20 cellular contexts compared by ENCODE assay signal in the genomic region with DNA sequence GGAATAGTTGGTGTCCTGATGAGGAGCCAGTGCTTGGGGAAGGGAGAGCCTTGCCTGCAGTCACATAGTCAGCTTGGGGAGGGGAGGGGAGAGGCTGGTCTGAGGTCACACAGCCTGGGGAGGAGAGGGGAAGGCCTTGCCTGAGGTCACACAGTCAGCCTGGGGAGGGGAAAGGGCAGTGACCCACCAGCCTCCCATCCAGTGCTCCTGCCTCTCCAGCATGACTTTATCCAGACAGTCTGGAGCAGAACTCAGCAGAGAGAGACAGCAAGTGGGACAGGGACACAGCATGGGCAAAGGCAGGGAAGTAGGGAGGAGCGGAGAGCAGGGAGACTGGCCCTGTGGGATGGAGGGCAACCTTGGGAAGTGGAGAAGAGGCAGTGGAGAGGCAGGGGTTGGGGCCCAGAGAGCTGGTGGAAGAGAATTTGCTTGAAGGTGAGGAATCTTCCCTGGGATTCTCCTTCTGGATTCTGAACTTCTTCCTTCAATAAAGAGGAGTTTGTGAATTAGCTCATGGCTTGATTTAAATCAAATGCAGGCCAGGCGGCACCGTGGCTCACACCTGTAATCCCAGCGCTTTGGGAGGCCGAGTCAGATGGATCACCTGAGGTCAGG.
DNase-seq lines count a peak whose midpoint lies in the region; ATAC-seq and TF ChIP-seq lines count a peak whose summit lies in the region.
"Had no signal": no experiment of that assay in that cellular context is flagged by ENCODE, and none has a peak within 500 bp of the region (broad histone marks: within the 10 kb centered on the region; RNA-seq: fewer than 3 reads in every experiment).

No MANE protein-coding gene starts in this region.

- TF ChIP-seq POLR2A in right lobe of liver (IDR thresholded peaks at IDR 0.05) = no peak
- TF ChIP-seq POLR2A in tibial nerve (IDR thresholded peaks at IDR 0.05) = no peak

- H3K36me3 ChIP-seq in liver (ENCODE audit: control insufficient read depth in 4 of 4, insufficient read depth in 3 of 4, low read depth in 1 of 4, low read length in 3 of 4) = no peaks in the 10 kb centered on the region
- no peaks in the 10 kb centered on the region for H3K36me3 ChIP-seq in right lobe of liver
- H3K36me3 ChIP-seq in tibial nerve = peaks cover 0 to 9% (median 0%) of the 10 kb centered on the region in 3 donors
- H3K36me3 ChIP-seq: gastrocnemius medialis had no signal

- TF ChIP-seq CTCF in liver (IDR thresholded peaks at IDR 0.05; ENCODE audit: low read depth, low read length, missing input control) (no peak), right lobe of liver (IDR thresholded peaks at IDR 0.05) (no peak), tibial nerve (IDR thresholded peaks at IDR 0.05) (no peak)

- ATAC-seq in right lobe of liver = no peak
- ATAC-seq in GM19328 (IDR thresholded peaks at IDR 0.05; ENCODE audit: unreplicated experiment) = no peak
- ATAC-seq in GM21447 (IDR thresholded peaks at IDR 0.05; ENCODE audit: unreplicated experiment) = no peak
- ATAC-seq: gastrocnemius medialis had no signal

- TF ChIP-seq EP300 in tibial nerve (IDR thresholded peaks at IDR 0.05) = no peak

- H3K27ac ChIP-seq in liver (ENCODE audit: low read depth in 1 of 2, low read length in 2 of 2) = no peak overlapping the region
- no peak overlapping the region for H3K27ac ChIP-seq in right lobe of liver
- H3K27ac ChIP-seq in caudate nucleus (ENCODE audit: low read depth, low read length) = peak overlapping the region; percentile 36
- no peak overlapping the region for H3K27ac ChIP-seq in tibial nerve
- H3K27ac ChIP-seq: gastrocnemius medialis, VCaP had no signal

- no peak overlapping the region for H3K9ac ChIP-seq in liver (ENCODE audit: low read depth in 1 of 2, low read length in 2 of 2)
- H3K9ac ChIP-seq: SK-N-SH had no signal

- intact Hi-C loops in right lobe of liver (cut with DNase I) = loop anchor here in 1 of 2 donors (10.0 kb wide), 1 partner anchor 59 kb away; no protein-coding TSS in a partner anchor

- no peak overlapping the region for H3K4me3 ChIP-seq in liver (ENCODE audit: low read depth in 1 of 3, low read length in 3 of 3)
- H3K4me3 ChIP-seq in right lobe of liver = no peak overlapping the region
- no peak overlapping the region for H3K4me3 ChIP-seq in tibial nerve
- H3K4me3 ChIP-seq: gastrocnemius medialis, lung had no signal

- 90% methylated on average over 5 of the region's 5 CpGs for WGBS in liver
- WGBS in right lobe of liver (ENCODE audit: insufficient coverage, low coverage, low lambda C conversion rate, missing lambda C conversion rate) = 84% methylated on average over 5 of the region's 5 CpGs
- 88% methylated on average over 5 of the region's 5 CpGs for WGBS in tibial nerve, 2 donors

- no peaks in the 10 kb centered on the region for H3K4me1 ChIP-seq in liver (ENCODE audit: control insufficient read depth in 4 of 4, insufficient read depth in 4 of 4, low read length in 3 of 4)
- H3K4me1 ChIP-seq in right lobe of liver = no peaks in the 10 kb centered on the region
- peaks cover 0 to 34% (median 8%) of the 10 kb centered on the region in 4 donors for H3K4me1 ChIP-seq in tibial nerve

- no peaks in the 10 kb centered on the region for H3K9me3 ChIP-seq in liver (ENCODE audit: control insufficient read depth in 4 of 4, low read length in 3 of 4)
- H3K9me3 ChIP-seq in right lobe of liver = no peaks in the 10 kb centered on the region
- H3K9me3 ChIP-seq in tibial nerve = no peaks in the 10 kb centered on the region
- H3K9me3 ChIP-seq: gastrocnemius medialis, SK-N-SH had no signal

- H3K27me3 ChIP-seq in liver (ENCODE audit: control insufficient read depth in 4 of 4, insufficient read depth in 4 of 4, low read length in 3 of 4) = no peaks in the 10 kb centered on the region
- H3K27me3 ChIP-seq in right lobe of liver = no peaks in the 10 kb centered on the region
- no peaks in the 10 kb centered on the region for H3K27me3 ChIP-seq in tibial nerve
- H3K27me3 ChIP-seq: gastrocnemius medialis had no signal

- no peak for DNase-seq in right lobe of liver
- DNase-seq in caudate nucleus (lab: John Stamatoyannopoulos, UW) = no peak
- peak; percentile 67 for DNase-seq in mesenteric fat pad (ENCODE audit: low spot score)
- DNase-seq in activated T-cell treated with anti-CD3 and anti-CD28 coated beads, Interleukin-2, amount 50 U/mL, for 48 hours = no peak
- DNase-seq in tibial nerve (ENCODE audit: low spot score in 2 of 2) = no peak
- DNase-seq: activated CD4-positive, alpha-beta memory T cell treated with anti-CD3 and anti-CD28 coated beads for 36 hours; effector CD8-positive, alpha-beta T cell; gastrocnemius medialis; KBM-7; NCI-H1694; NCI-H2171; NCI-H524 treated with DMSO at 0.1 percent for 48 hours; nucleus accumbens; RPMI8226; SK-N-SH had no signal

- no peak for TF ChIP-seq RAD21 in liver (IDR thresholded peaks at IDR 0.05)

TF ChIP-seq in liver, 16 proteins besides CTCF, POLR2A, EP300 and RAD21:
- TF ChIP-seq, protein P1, sequence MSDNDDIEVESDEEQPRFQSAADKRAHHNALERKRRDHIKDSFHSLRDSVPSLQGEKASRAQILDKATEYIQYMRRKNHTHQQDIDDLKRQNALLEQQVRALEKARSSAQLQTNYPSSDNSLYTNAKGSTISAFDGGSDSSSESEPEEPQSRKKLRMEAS (IDR thresholded peaks at IDR 0.05) = no peak
- TF ChIP-seq, protein P2, sequence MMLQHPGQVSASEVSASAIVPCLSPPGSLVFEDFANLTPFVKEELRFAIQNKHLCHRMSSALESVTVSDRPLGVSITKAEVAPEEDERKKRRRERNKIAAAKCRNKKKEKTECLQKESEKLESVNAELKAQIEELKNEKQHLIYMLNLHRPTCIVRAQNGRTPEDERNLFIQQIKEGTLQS (IDR thresholded peaks at IDR 0.05) = no peak
- TF ChIP-seq NR2F2 (IDR thresholded peaks at IDR 0.05) (peak; percentile 74), JUND (IDR thresholded peaks at IDR 0.05) (no peak), RXRA (IDR thresholded peaks at IDR 0.05) (peak; percentile 35 to 38), HNF4G (IDR thresholded peaks at IDR 0.05) (no peak)
